Comparison of ENCODE assay signal across 8 cellular contexts in genomic region chr14:103562385-103563088, GRCh38. TPM values are rescaled to one million over a fixed set of nuclear protein-coding genes. Genes with fewer than 3 reads are reported as not detected.
DNase-seq lines count a peak whose midpoint lies in the region; ATAC-seq and TF ChIP-seq lines count a peak whose summit lies in the region.

Gene BAG5, minus strand, starts transcription at chr14:103562657. Its CDS starts 1,493 bp downstream, at chr14:103561164.
Gene COA8, plus strand, starts transcription at chr14:103562960. Its CDS starts 42 bp downstream, at chr14:103563002.

- DNase-seq in DMS79 (lab: John Stamatoyannopoulos, UW) (peak; percentile 94), RPMI7951 (ENCODE audit: low read depth) (peak; percentile 76), fibroblast of lung (ENCODE audit: low read depth in 2 of 2) (peak; percentile 81 to 90)
- peak; percentile 77 for DNase-seq in Jurkat, Clone E6-1 (ENCODE audit: low read depth, low spot score)
- DNase-seq in activated T-helper 1 cell treated with anti-CD3 and anti-CD28 coated beads, Interleukin-2, amount 50 U/mL, for 16 hours (ENCODE audit: low read depth in 1 of 2, low spot score in 1 of 2): peak; percentile 71 to 79
- peak; percentile 77 to 97 (median 86) for DNase-seq in naive thymus-derived CD8-positive, alpha-beta T cell
- peak; percentile 90 for DNase-seq in stimulated activated naive B cell treated with anti-CD40 and anti-IgM and Interleukin-4, amounts not matched to agents 10 μg/mL and 1 μg/mL and 100 μg/mL, for 72 hours

- peak within 1 kb of the TSS; percentile 89 for H3K9ac ChIP-seq in fibroblast of lung (ENCODE audit: insufficient read depth, low read length)

- peak within 1 kb of the TSS; percentile 71 for H2AFZ ChIP-seq in fibroblast of lung (ENCODE audit: low read length)

- H3K4me1 Mint-ChIP-seq in naive thymus-derived CD8-positive, alpha-beta T cell: peaks cover 22 to 73% (median 52%) of the 10 kb centered on the region in 4 donors
- H3K4me1 Mint-ChIP-seq in stimulated activated naive B cell treated with anti-CD40 and anti-IgM and Interleukin-4, amounts not matched to agents 10 μg/mL and 1 μg/mL and 100 μg/mL, for 72 hours: peaks cover 18 to 44% of the 10 kb centered on the region in 2 donors

- H3K36me3 ChIP-seq in fibroblast of lung (ENCODE audit: control insufficient read depth, insufficient read depth, low read length): no peaks in the 10 kb centered on the region

- peak; percentile 77 for ATAC-seq in GM21576 (IDR thresholded peaks at IDR 0.05; ENCODE audit: unreplicated experiment)
- ATAC-seq in naive thymus-derived CD8-positive, alpha-beta T cell: peak; percentile 87
- ATAC-seq in stimulated activated naive B cell treated with anti-CD40 and anti-IgM and Interleukin-4, amounts not matched to agents 10 μg/mL and 1 μg/mL and 100 μg/mL, for 72 hours (replicated peaks): peak; percentile 83 to 89

- peak within 1 kb of the TSS; percentile 91 for H3K4me2 ChIP-seq in fibroblast of lung (ENCODE audit: extremely low read depth, insufficient read depth, low read length)

- H4K20me1 ChIP-seq in fibroblast of lung (ENCODE audit: control insufficient read depth, extremely low read depth, insufficient read depth, low read length): no peaks in the 10 kb centered on the region

- peaks cover 83% of the 10 kb centered on the region for H3K79me2 ChIP-seq in fibroblast of lung (ENCODE audit: control insufficient read depth, insufficient read depth, low read length)

- no peak for TF ChIP-seq CTCF in fibroblast of lung (conservative IDR thresholded peaks at IDR 0.05 in 1 of 2, IDR thresholded peaks at IDR 0.05 in 1 of 2; ENCODE audit: low read depth in 1 of 2, low read length in 2 of 2)

- H3K27ac Mint-ChIP-seq in naive thymus-derived CD8-positive, alpha-beta T cell: peak within 1 kb of the TSS; percentile 91 to 96 (median 94)
- peak within 1 kb of the TSS; percentile 93 for H3K27ac Mint-ChIP-seq in stimulated activated naive B cell treated with anti-CD40 and anti-IgM and Interleukin-4, amounts not matched to agents 10 μg/mL and 1 μg/mL and 100 μg/mL, for 72 hours

- POLR2A ChIA-PET in naive thymus-derived CD8-positive, alpha-beta T cell (lab: Charles Lee): interaction anchor here (1.1 to 2.4 kb wide), 9 partner anchors 11 to 228 kb away, joined by 4 to 15 read pairs (median 8); partner anchors contain the start of genes EIF5, KLC1 and MARK3

- H3K9me3 Mint-ChIP-seq in naive thymus-derived CD8-positive, alpha-beta T cell: no peaks in the 10 kb centered on the region
- no peaks in the 10 kb centered on the region for H3K9me3 Mint-ChIP-seq in stimulated activated naive B cell treated with anti-CD40 and anti-IgM and Interleukin-4, amounts not matched to agents 10 μg/mL and 1 μg/mL and 100 μg/mL, for 72 hours

- peak within 1 kb of the TSS; percentile 87 to 98 (median 94) for H3K4me3 Mint-ChIP-seq in naive thymus-derived CD8-positive, alpha-beta T cell
- peak within 1 kb of the TSS; percentile 88 to 92 for H3K4me3 Mint-ChIP-seq in stimulated activated naive B cell treated with anti-CD40 and anti-IgM and Interleukin-4, amounts not matched to agents 10 μg/mL and 1 μg/mL and 100 μg/mL, for 72 hours

- no peaks in the 10 kb centered on the region for H3K27me3 ChIP-seq in fibroblast of lung (ENCODE audit: control insufficient read depth, insufficient read depth, low read length)

- H3K9me3 ChIP-seq in fibroblast of lung (ENCODE audit: control insufficient read depth, insufficient read depth, low read depth, low read length): no peaks in the 10 kb centered on the region

- H3K4me1 ChIP-seq in fibroblast of lung (ENCODE audit: control insufficient read depth, extremely low read depth, insufficient read depth, low read length): peaks cover 10% of the 10 kb centered on the region

- H3K4me3 ChIP-seq in Jurkat, Clone E6-1 (ENCODE audit: low read length): peak within 1 kb of the TSS; percentile 90
- H3K4me3 ChIP-seq in fibroblast of lung (replicated peaks in 1 of 4; ENCODE audit: control extremely low read depth in 1 of 4, insufficient read depth in 1 of 4, low read depth in 3 of 4, low read length in 4 of 4): peak within 1 kb of the TSS; percentile 87 to 95 (median 90)

- H3K27ac ChIP-seq in fibroblast of lung (ENCODE audit: insufficient read depth, low read length): peak within 1 kb of the TSS; percentile 94

- no peaks in the 10 kb centered on the region for H3K27me3 Mint-ChIP-seq in naive thymus-derived CD8-positive, alpha-beta T cell
- H3K27me3 Mint-ChIP-seq in stimulated activated naive B cell treated with anti-CD40 and anti-IgM and Interleukin-4, amounts not matched to agents 10 μg/mL and 1 μg/mL and 100 μg/mL, for 72 hours: no peaks in the 10 kb centered on the region

- peaks cover 0 to 40% (median 6%) of the 10 kb centered on the region in 3 donors for H3K36me3 Mint-ChIP-seq in naive thymus-derived CD8-positive, alpha-beta T cell
- peaks cover 20 to 24% of the 10 kb centered on the region in 2 donors for H3K36me3 Mint-ChIP-seq in stimulated activated naive B cell treated with anti-CD40 and anti-IgM and Interleukin-4, amounts not matched to agents 10 μg/mL and 1 μg/mL and 100 μg/mL, for 72 hours

RNA-seq across cellular contexts. Expression of gene BAG5, which starts in this region (rescaled TPM):
- 25.5 TPM for polyA plus RNA-seq in Jurkat, Clone E6-1 (2012; ENCODE audit: insufficient read depth, insufficient read length)
- 16.0 and 17.9 TPM in 2 replicates for total RNA-seq in RPMI7951 (2014; rRNA removed; shearing (Covaris generic))
- 25.8 and 28.8 TPM in 2 replicates for total RNA-seq in fibroblast of lung
- polyA plus RNA-seq in fibroblast of lung: 14.3 and 14.9 TPM in 2 replicates
- polyA plus RNA-seq in fibroblast of lung (2012): 14.6 and 15.8 TPM in 2 replicates
- 7.4 and 12.3 TPM in 2 replicates for polyA minus RNA-seq in fibroblast of lung (ENCODE audit: low replicate concordance)
- total RNA-seq in naive thymus-derived CD8-positive, alpha-beta T cell: 10 to 100 TPM; 41.1 to 46.9 TPM
- polyA plus RNA-seq in naive thymus-derived CD8-positive, alpha-beta T cell: 10 to 100 TPM; 39.0 to 48.5 (median 47.5) TPM

RNA-seq across cellular contexts. Expression of gene COA8, which starts in this region (rescaled TPM):
- polyA plus RNA-seq in Jurkat, Clone E6-1 (2012; ENCODE audit: insufficient read depth, insufficient read length): 23.9 TPM
- total RNA-seq in RPMI7951 (2014; rRNA removed; shearing (Covaris generic)): 28.4 and 48.0 TPM in 2 replicates
- 26.4 and 32.1 TPM in 2 replicates for total RNA-seq in fibroblast of lung
- 19.4 and 25.5 TPM in 2 replicates for polyA plus RNA-seq in fibroblast of lung
- 33.6 and 41.6 TPM in 2 replicates for polyA plus RNA-seq in fibroblast of lung (2012)
- 0.75 and 2.0 TPM in 2 replicates for polyA minus RNA-seq in fibroblast of lung (ENCODE audit: low replicate concordance)
- 10 to 100 TPM; 27.4 to 29.1 TPM for total RNA-seq in naive thymus-derived CD8-positive, alpha-beta T cell
- polyA plus RNA-seq in naive thymus-derived CD8-positive, alpha-beta T cell: 10 to 100 TPM; 47.3 to 72.0 (median 48.2) TPM

Comparison
In these comparisons a context has a peak if more than half of its experiments do, and no peak if none do; other contexts are left out.
1. Peak in every context shown above with its lines: DNase-seq, ATAC-seq, H3K4me3 ChIP-seq and H3K27ac ChIP-seq.